In the genomic region with DNA sequence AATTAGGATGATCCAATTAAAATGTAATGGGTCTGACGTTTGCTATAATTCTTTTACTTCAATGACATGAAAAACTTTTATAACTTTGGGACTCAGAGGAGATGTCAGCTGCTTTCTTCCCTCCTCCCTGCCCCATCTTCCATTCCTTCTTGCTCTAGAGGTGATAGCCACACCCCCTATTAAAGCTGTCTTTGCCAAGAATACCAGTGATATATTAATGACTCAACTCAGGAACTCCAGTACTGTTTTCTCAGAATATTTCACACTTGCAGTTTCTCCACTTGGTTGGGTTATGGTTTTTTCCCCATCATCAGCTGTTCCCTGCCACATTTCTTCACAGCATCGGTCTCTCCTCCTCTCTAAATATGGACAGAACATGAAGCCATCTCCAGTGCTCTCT, we compare ENCODE assay signal across 28 cellular contexts.
DNase-seq lines count a peak whose midpoint lies in the region; ATAC-seq, FAIRE-seq and TF ChIP-seq lines count a peak whose summit lies in the region.
"Had no signal": no experiment of that assay in that cellular context is flagged by ENCODE, and none has a peak within 500 bp of the region (broad histone marks: within the 10 kb centered on the region; RNA-seq: fewer than 3 reads in every experiment).

No MANE protein-coding gene starts in this region.

- H3K9me3 ChIP-seq in endothelial cell of umbilical vein (replicated peaks; ENCODE audit: control insufficient read depth, insufficient read depth, low read length): no peaks in the 10 kb centered on the region
- H3K9me3 ChIP-seq in left ventricle myocardium inferior (replicated peaks): no peaks in the 10 kb centered on the region
- H3K9me3 ChIP-seq in ascending aorta: no peaks in the 10 kb centered on the region
- H3K9me3 ChIP-seq: heart right ventricle, ovary, right atrium auricular region, thyroid gland had no signal

- H3K4me1 ChIP-seq in endothelial cell of umbilical vein (ENCODE audit: control insufficient read depth, extremely low read depth, insufficient read depth, low read length) (no peaks in the 10 kb centered on the region), left ventricle myocardium inferior (no peaks in the 10 kb centered on the region), ascending aorta (no peaks in the 10 kb centered on the region)
- H3K4me1 ChIP-seq: heart right ventricle, right atrium auricular region, thyroid gland had no signal

- intact Hi-C loops in endothelial cell of umbilical vein (cut with micrococcal nuclease) (no loop called here), left ventricle myocardium inferior (cut with micrococcal nuclease) (no loop called here), ascending aorta (cut with DNase I) (no loop called here)

- no peak for TF ChIP-seq POLR2A in endothelial cell of umbilical vein (IDR thresholded peaks at IDR 0.05; ENCODE audit: low read depth, low read length)

- H4K20me1 ChIP-seq in endothelial cell of umbilical vein (replicated peaks; ENCODE audit: control insufficient read depth, extremely low read depth, insufficient read depth, low read length): no peaks in the 10 kb centered on the region

- no peak for FAIRE-seq in endothelial cell of umbilical vein (lab: Jason Lieb, UNC)

- dilution Hi-C loops in endothelial cell of umbilical vein (cut with MboI; ENCODE audit: extremely low pct_ligation_motif_present, low sequenced_read_pairs): no loop called here

- H3K27ac ChIP-seq in endothelial cell of umbilical vein (ENCODE audit: insufficient read depth, low read depth, low read length) (no peak overlapping the region), left ventricle myocardium inferior (replicated peaks) (no peak overlapping the region), ascending aorta (no peak overlapping the region)
- H3K27ac ChIP-seq: heart right ventricle, ovary, right atrium auricular region, thyroid gland, VCaP had no signal

- DNase-seq in Caki2 (ENCODE audit: low read depth): peak; percentile 51
- peak; percentile 36 for DNase-seq in M059J (ENCODE audit: low read depth)
- peak; percentile 21 for DNase-seq in endothelial cell of umbilical vein (ENCODE audit: low read depth, low spot score)
- DNase-seq in myocyte (ENCODE audit: low read depth): peak; percentile 52
- no peak for DNase-seq in left ventricle myocardium inferior
- no peak for DNase-seq in ascending aorta (ENCODE audit: low spot score in 2 of 2)
- DNase-seq: activated CD4-positive, alpha-beta T cell treated with anti-CD3 and anti-CD28 coated beads for 48 hours; activated naive CD4-positive, alpha-beta T cell treated with anti-CD3 and anti-CD28 coated beads for 36 hours; activated T-cell treated with anti-CD3 and anti-CD28 coated beads, Interleukin-2, amount 50 U/mL, for 48 hours; amniotic stem cell; caudate nucleus; CD4-positive, alpha-beta memory T cell; dermis blood vessel endothelial cell; DMS 273 treated with DMSO at 0.1 percent for 48 hours; GDM1; GOT3; heart right ventricle; KBM-7; natural killer cell; NCI-H2171 treated with DMSO at 0.1 percent for 48 hours; NCI-H524 treated with DMSO at 0.1 percent for 48 hours; ovary; thyroid gland had no signal

- no peak overlapping the region for H3K4me2 ChIP-seq in endothelial cell of umbilical vein (ENCODE audit: insufficient read depth, low read length)

- no peak for ATAC-seq in GM21529 (IDR thresholded peaks at IDR 0.05; ENCODE audit: unreplicated experiment)
- no peak for ATAC-seq in HG03280 (IDR thresholded peaks at IDR 0.05; ENCODE audit: unreplicated experiment)
- ATAC-seq: heart right ventricle, left lobe of liver, natural killer cell had no signal

- no peak overlapping the region for H3K9ac ChIP-seq in endothelial cell of umbilical vein (replicated peaks; ENCODE audit: extremely low read depth, insufficient read depth, low read length)

- no peaks in the 10 kb centered on the region for H3K9me1 ChIP-seq in endothelial cell of umbilical vein (replicated peaks; ENCODE audit: control insufficient read depth, extremely low read depth, insufficient read depth, low read length)

- no peak overlapping the region for H3K4me3 ChIP-seq in endothelial cell of umbilical vein (replicated peaks in 1 of 3; ENCODE audit: insufficient read depth in 1 of 3, low read depth in 1 of 3, low read length in 3 of 3)
- no peak overlapping the region for H3K4me3 ChIP-seq in left ventricle myocardium inferior
- H3K4me3 ChIP-seq in ascending aorta: no peak overlapping the region
- H3K4me3 ChIP-seq: heart right ventricle, ovary, right atrium auricular region, thyroid gland had no signal

- H3K27me3 ChIP-seq in endothelial cell of umbilical vein (ENCODE audit: control insufficient read depth in 2 of 2, insufficient read depth in 2 of 2, low read length in 2 of 2) (no peaks in the 10 kb centered on the region), left ventricle myocardium inferior (ENCODE audit: low read depth) (no peaks in the 10 kb centered on the region), ascending aorta (no peaks in the 10 kb centered on the region)
- H3K27me3 ChIP-seq: heart right ventricle, ovary, right atrium auricular region, thyroid gland had no signal

- no peak overlapping the region for H2AFZ ChIP-seq in endothelial cell of umbilical vein (ENCODE audit: low read depth, low read length)

- in situ Hi-C loops in Caki2 (cut with HindIII; ENCODE audit: low pct_unique_long_range_greater_than_20kb, low sequenced_read_pairs): no loop called here

- BruUV-seq in endothelial cell of umbilical vein (replicated peaks; lab: Mats Ljungman, UMichigan): no TSS peak

- no peaks in the 10 kb centered on the region for H3K79me2 ChIP-seq in endothelial cell of umbilical vein (ENCODE audit: control insufficient read depth, insufficient read depth, low read length)

- POLR2A ChIA-PET in endothelial cell of umbilical vein (lab: Charles Lee): no interaction called here

- H3K36me3 ChIP-seq in endothelial cell of umbilical vein (ENCODE audit: control insufficient read depth in 2 of 2, extremely low read depth in 1 of 2, insufficient read depth in 2 of 2, low read length in 2 of 2) (no peaks in the 10 kb centered on the region), left ventricle myocardium inferior (no peaks in the 10 kb centered on the region), ascending aorta (no peaks in the 10 kb centered on the region)
- H3K36me3 ChIP-seq: heart right ventricle, ovary, right atrium auricular region, thyroid gland had no signal

- CTCF ChIA-PET in endothelial cell of umbilical vein (lab: Charles Lee): interaction anchor here (0.7 to 2.1 kb wide), 3 partner anchors 12 to 264 kb away, joined by 3 to 8 read pairs (median 6); no protein-coding TSS in a partner anchor

- TF ChIP-seq CTCF in endothelial cell of umbilical vein (IDR thresholded peaks at IDR 0.05; ENCODE audit: extremely low read depth in 1 of 2, insufficient read depth in 1 of 2, low read depth in 1 of 2, low read length in 2 of 2) (no peak), left ventricle myocardium inferior (IDR thresholded peaks at IDR 0.05; ENCODE audit: borderline replicate concordance) (no peak), ascending aorta (IDR thresholded peaks at IDR 0.05) (no peak)

TF ChIP-seq in endothelial cell of umbilical vein, 7 proteins besides CTCF, POLR2A, EP300 and RAD21:
- peak; percentile 8 for TF ChIP-seq FOS (IDR thresholded peaks at IDR 0.05; ENCODE audit: borderline replicate concordance, insufficient read depth, low read length)
- TF ChIP-seq JUN (IDR thresholded peaks at IDR 0.05; ENCODE audit: borderline replicate concordance, insufficient read depth, insufficient read length, low read depth): no peak

Comparison
In these comparisons a context has a peak if more than half of its experiments do, and no peak if none do; other contexts are left out.
1. DNase-seq: peak in Caki2 (single experiment), M059J (single experiment), endothelial cell of umbilical vein (single experiment) and myocyte (single experiment); none in left ventricle myocardium inferior (single experiment) and ascending aorta (0 of 2).